ENCODE assay signal across 18 cellular contexts in genomic region chr5:39476466-39477215, GRCh38. TPM values are rescaled to one million over a fixed set of nuclear protein-coding genes. Genes with fewer than 3 reads are reported as not detected.
DNase-seq lines count a peak whose midpoint lies in the region; ATAC-seq and TF ChIP-seq lines count a peak whose summit lies in the region.
"Had no signal": no experiment of that assay in that cellular context is flagged by ENCODE, and none has a peak within 500 bp of the region (broad histone marks: within the 10 kb centered on the region; RNA-seq: fewer than 3 reads in every experiment).

No MANE protein-coding gene starts in this region.

- H3K79me2 ChIP-seq in parathyroid adenoma (no peaks in the 10 kb centered on the region), Karpas-422 (ENCODE audit: low read length) (no peaks in the 10 kb centered on the region)

- H3K4me2 ChIP-seq in parathyroid adenoma (ENCODE audit: low read length) (no peak overlapping the region), Karpas-422 (ENCODE audit: low read depth, low read length, poor library complexity, severe bottlenecking) (no peak overlapping the region)

- no peaks in the 10 kb centered on the region for H3K9me2 ChIP-seq in Karpas-422 (replicated peaks; ENCODE audit: insufficient read depth, low read length)

- H3K9ac ChIP-seq in parathyroid adenoma: no peak overlapping the region
- H3K9ac ChIP-seq in Karpas-422 (ENCODE audit: low read length): no peak overlapping the region

- H3K4me3 ChIP-seq in epithelial cell of esophagus (ENCODE audit: low read length) (no peak overlapping the region), parathyroid adenoma (ENCODE audit: low read depth, low read length) (no peak overlapping the region), tibial artery (no peak overlapping the region), Karpas-422 (ENCODE audit: low read length) (no peak overlapping the region)
- H3K4me3 ChIP-seq: body of pancreas, GM12878, tibial nerve had no signal

- H3K9me3 Mint-ChIP-seq in effector memory CD8-positive, alpha-beta T cell: no peaks in the 10 kb centered on the region
- H3K9me3 Mint-ChIP-seq: activated CD4-positive, alpha-beta memory T cell treated with anti-CD3 and anti-CD28 coated beads, Interleukin-2, amount 10 ng/mL, durations not matched to agents 7 days and 5 days; activated T-helper 17 cell treated with anti-CD3 and anti-CD28 coated beads, Interleukin-2, amount 50 U/mL, for 72 hours had no signal

- peak overlapping the region; percentile 47 for H2AFZ ChIP-seq in parathyroid adenoma
- H2AFZ ChIP-seq in Karpas-422 (ENCODE audit: low read length): no peak overlapping the region

- H3K4me1 Mint-ChIP-seq in effector memory CD8-positive, alpha-beta T cell (ENCODE audit: low read depth in 2 of 2): no peaks in the 10 kb centered on the region
- H3K4me1 Mint-ChIP-seq: activated CD4-positive, alpha-beta memory T cell treated with anti-CD3 and anti-CD28 coated beads, Interleukin-2, amount 10 ng/mL, durations not matched to agents 7 days and 5 days; activated T-helper 17 cell treated with anti-CD3 and anti-CD28 coated beads, Interleukin-2, amount 50 U/mL, for 72 hours had no signal

- peaks cover 21 to 36% of the 10 kb centered on the region in 2 donors for H3K27me3 Mint-ChIP-seq in effector memory CD8-positive, alpha-beta T cell

- H3K9me3 ChIP-seq in parathyroid adenoma (ENCODE audit: control insufficient read depth, low read length) (no peaks in the 10 kb centered on the region), tibial artery (no peaks in the 10 kb centered on the region), Karpas-422 (ENCODE audit: low read length) (no peaks in the 10 kb centered on the region)
- H3K9me3 ChIP-seq: body of pancreas, tibial nerve had no signal

- H3K4me3 Mint-ChIP-seq in effector memory CD8-positive, alpha-beta T cell: no peak overlapping the region
- H3K4me3 Mint-ChIP-seq: activated CD4-positive, alpha-beta memory T cell treated with anti-CD3 and anti-CD28 coated beads, Interleukin-2, amount 10 ng/mL, durations not matched to agents 7 days and 5 days; activated T-helper 17 cell treated with anti-CD3 and anti-CD28 coated beads, Interleukin-2, amount 50 U/mL, for 72 hours had no signal

- no peaks in the 10 kb centered on the region for H3K36me3 Mint-ChIP-seq in effector memory CD8-positive, alpha-beta T cell (ENCODE audit: insufficient read depth)

- TF ChIP-seq CTCF in epithelial cell of esophagus (IDR thresholded peaks at IDR 0.05; ENCODE audit: insufficient read depth, low read depth, low read length, missing control alignments) (no peak), parathyroid adenoma (IDR thresholded peaks at IDR 0.05) (no peak), tibial artery (IDR thresholded peaks at IDR 0.05) (no peak)

- H3K27ac Mint-ChIP-seq in effector memory CD8-positive, alpha-beta T cell: no peak overlapping the region
- H3K27ac Mint-ChIP-seq: activated CD4-positive, alpha-beta memory T cell treated with anti-CD3 and anti-CD28 coated beads, Interleukin-2, amount 10 ng/mL, durations not matched to agents 7 days and 5 days; activated T-helper 17 cell treated with anti-CD3 and anti-CD28 coated beads, Interleukin-2, amount 50 U/mL, for 72 hours had no signal

- peak; percentile 78 for DNase-seq in EL
- DNase-seq in RPMI7951 (ENCODE audit: low read depth): peak; percentile 47
- peak; percentile 19 for DNase-seq in epithelial cell of esophagus (ENCODE audit: low read depth)
- no peak for DNase-seq in tibial artery
- no peak for DNase-seq in Karpas-422
- no peak for DNase-seq in effector memory CD8-positive, alpha-beta T cell
- no peak for DNase-seq in effector CD4-positive, alpha-beta T cell
- DNase-seq: activated CD4-positive, alpha-beta memory T cell treated with anti-CD3 and anti-CD28 coated beads, Interleukin-2, amount 10 ng/mL, durations not matched to agents 7 days and 5 days; body of pancreas; DMS79; KBM-7; left cardiac atrium; NCI-H1417 treated with DMSO at 0.1 percent for 48 hours; NCI-H524 had no signal

- intact Hi-C loops in tibial artery (cut with DNase I; ENCODE audit: low total_unique reads): no loop called here

- H3K36me3 ChIP-seq in parathyroid adenoma (ENCODE audit: control insufficient read depth, insufficient read depth, low read length) (no peaks in the 10 kb centered on the region), tibial artery (no peaks in the 10 kb centered on the region), Karpas-422 (ENCODE audit: insufficient read depth, low read length) (no peaks in the 10 kb centered on the region)
- H3K36me3 ChIP-seq: tibial nerve had no signal

- H3K27ac ChIP-seq in parathyroid adenoma (no peak overlapping the region), tibial artery (peak overlapping the region in 1 of 2 donors; percentile 50), Karpas-422 (ENCODE audit: low read length) (no peak overlapping the region)

- no peaks in the 10 kb centered on the region for H4K20me1 ChIP-seq in Karpas-422 (ENCODE audit: insufficient read depth, low read depth, low read length)

- no peaks in the 10 kb centered on the region for H3K27me3 ChIP-seq in parathyroid adenoma (ENCODE audit: control insufficient read depth, insufficient read depth, low read length)
- H3K27me3 ChIP-seq in tibial artery: no peaks in the 10 kb centered on the region
- H3K27me3 ChIP-seq in Karpas-422 (ENCODE audit: low read length): no peaks in the 10 kb centered on the region
- H3K27me3 ChIP-seq: body of pancreas, tibial nerve had no signal

- no peak for ATAC-seq in effector memory CD8-positive, alpha-beta T cell (replicated peaks)
- ATAC-seq: activated T-helper 17 cell treated with anti-CD3 and anti-CD28 coated beads, Interleukin-2, amount 50 U/mL, for 72 hours; body of pancreas; GM12878 had no signal

- H3K4me1 ChIP-seq in parathyroid adenoma (no peaks in the 10 kb centered on the region), tibial artery (peaks cover 0 to 40% (median 10%) of the 10 kb centered on the region in 4 donors), Karpas-422 (ENCODE audit: low read length) (no peaks in the 10 kb centered on the region)
- H3K4me1 ChIP-seq: body of pancreas had no signal

RNA-seq across cellular contexts. Expression of gene DAB2, which starts 51.9 kb away (rescaled TPM):
- total RNA-seq in RPMI7951 (2014; rRNA removed; shearing (Covaris generic)): 8.7 and 19.9 TPM in 2 replicates
- not detected in 2 replicates for total RNA-seq in Karpas-422 (2014; rRNA removed; shearing (Covaris generic); ENCODE audit: low replicate concordance)
- total RNA-seq: activated CD4-positive, alpha-beta memory T cell treated with anti-CD3 and anti-CD28 coated beads, Interleukin-2, amount 10 ng/mL, durations not matched to agents 7 days and 5 days had no signal

Comparison
In these comparisons a context has a peak if more than half of its experiments do, and no peak if none do; other contexts are left out.
1. DNase-seq: peak in EL (single experiment), RPMI7951 (single experiment) and epithelial cell of esophagus (single experiment); none in tibial artery (0 of 2), Karpas-422 (single experiment), effector memory CD8-positive, alpha-beta T cell (0 of 3) and effector CD4-positive, alpha-beta T cell (single experiment).